29 cellular contexts compared by ENCODE assay signal in genomic region chr7:71683382-71683781, GRCh38.
DNase-seq lines count a peak whose midpoint lies in the region; ATAC-seq and TF ChIP-seq lines count a peak whose summit lies in the region.
"Had no signal": no experiment of that assay in that cellular context is flagged by ENCODE, and none has a peak within 500 bp of the region (broad histone marks: within the 10 kb centered on the region; RNA-seq: fewer than 3 reads in every experiment).

No MANE protein-coding gene starts in this region.

- no peaks in the 10 kb centered on the region for H3K9me3 Mint-ChIP-seq in H9
- no peaks in the 10 kb centered on the region for H3K9me3 Mint-ChIP-seq in progenitor cell of endocrine pancreas (ENCODE audit: low read depth)

- no peak overlapping the region for H2AK5ac ChIP-seq in H9 (ENCODE audit: insufficient read length, low read length)

- TF ChIP-seq CTCF in H9 (conservative IDR thresholded peaks at IDR 0.05) (no peak), progenitor cell of endocrine pancreas (IDR thresholded peaks at IDR 0.05; ENCODE audit: unreplicated experiment) (no peak)

- no peak overlapping the region for H2BK20ac ChIP-seq in H9 (ENCODE audit: low read depth, low read length, poor library complexity, severe bottlenecking)

- H3K4ac ChIP-seq in H9 (ENCODE audit: low read depth, low read length), result no peak overlapping the region

- no peak overlapping the region for H2BK5ac ChIP-seq in H9 (ENCODE audit: insufficient read length, low read length)

- H3K27ac ChIP-seq in H9 (ENCODE audit: insufficient read length, low read depth, low read length), result no peak overlapping the region
- H3K27ac ChIP-seq in ectodermal cell (ENCODE audit: insufficient read depth, low read depth, low read length, poor library complexity, severe bottlenecking), result peak overlapping the region; percentile 74
- H3K27ac ChIP-seq: A549, body of pancreas, HL-60, pancreas, thyroid gland, vagina had no signal

- H3K79me1 ChIP-seq in H9 (ENCODE audit: insufficient read depth, low read depth, low read length, poor library complexity, severe bottlenecking), result no peaks in the 10 kb centered on the region

- H2AFZ ChIP-seq in H9 (ENCODE audit: low read length), result no peak overlapping the region

- no peak overlapping the region for H4K91ac ChIP-seq in H9 (ENCODE audit: insufficient read length, low read depth, low read length)

- WGBS in H9 (ENCODE audit: extremely low coverage, insufficient read length, low lambda C conversion rate), result no CpG with 5 or more reads among the region's 10 CpGs
- 90 to 92% methylated on average over 10 of the region's 10 CpGs for WGBS in ectodermal cell, 2 experiments

- no peak overlapping the region for H3T11ph ChIP-seq in H9 (ENCODE audit: low read length)

- no peak overlapping the region for H3K14ac ChIP-seq in H9 (ENCODE audit: insufficient read depth, low read length)

- H3K4me1 Mint-ChIP-seq in H9 (peaks cover 20 to 31% of the 10 kb centered on the region in 2 experiments), progenitor cell of endocrine pancreas (ENCODE audit: low read depth) (peaks cover 10% of the 10 kb centered on the region)
- H3K4me1 Mint-ChIP-seq: activated CD4-positive, alpha-beta memory T cell treated with anti-CD3 and anti-CD28 coated beads, Interleukin-2, amount 10 ng/mL, durations not matched to agents 7 days and 5 days; CD4-positive, CD25-positive, alpha-beta regulatory T cell had no signal

- H3K23me2 ChIP-seq in H9 (ENCODE audit: insufficient read length, low read depth, low read length, poor library complexity, severe bottlenecking), result no peaks in the 10 kb centered on the region

- H3K36me3 Mint-ChIP-seq in H9 (ENCODE audit: insufficient read depth in 1 of 3, low read depth in 3 of 3) (peaks cover 17 to 41% (median 37%) of the 10 kb centered on the region in 3 experiments; a peak in 6 of 7 replicates), progenitor cell of endocrine pancreas (ENCODE audit: insufficient read depth) (no peaks in the 10 kb centered on the region)
- H3K36me3 Mint-ChIP-seq: CD4-positive, CD25-positive, alpha-beta regulatory T cell had no signal

- H3K4me3 Mint-ChIP-seq in H9 (0 out of 5 replicates have a peak overlapping the region, but pooled peaks of 1 of the 2 experiments have one; percentile 6), progenitor cell of endocrine pancreas (ENCODE audit: low read depth) (no peak overlapping the region)
- H3K4me3 Mint-ChIP-seq: activated CD4-positive, alpha-beta memory T cell treated with anti-CD3 and anti-CD28 coated beads, Interleukin-2, amount 10 ng/mL, durations not matched to agents 7 days and 5 days; activated naive CD4-positive, alpha-beta T cell treated with anti-CD3 and anti-CD28 coated beads for 36 hours; activated T-helper 1 cell treated with anti-CD3 and anti-CD28 coated beads, Interleukin-12 subunit alpha, Interleukin-12 subunit beta, Interleukin-2, Interleukin-4 antibody, amounts not matched to agents 30 ng/mL and 10 ng/mL and 1 ng/mL, durations not matched to agents 14 hours and 24 hours and 36 hours; CD4-positive, CD25-positive, alpha-beta regulatory T cell had no signal

- H3K23ac ChIP-seq in H9 (ENCODE audit: insufficient read length, low read depth, low read length), result no peak overlapping the region

- H3K79me2 ChIP-seq in H9 (ENCODE audit: insufficient read depth, low read length), result no peaks in the 10 kb centered on the region

- H3K4me1 ChIP-seq in H9 (ENCODE audit: insufficient read depth, low read length) (no peaks in the 10 kb centered on the region), ectodermal cell (ENCODE audit: control insufficient read depth, insufficient read depth, low read length) (peaks cover 10% of the 10 kb centered on the region)
- H3K4me1 ChIP-seq: A549, body of pancreas, pancreas, thyroid gland, vagina had no signal

- no peak overlapping the region for H3K4me2 ChIP-seq in H9 (ENCODE audit: insufficient read depth, insufficient read length, low read length)
- H3K4me2 ChIP-seq: A549 had no signal

- H3K27me3 ChIP-seq in H9 (ENCODE audit: insufficient read depth, low read length), result no peaks in the 10 kb centered on the region
- H3K27me3 ChIP-seq in ectodermal cell (ENCODE audit: control insufficient read depth, insufficient read depth, low read length, poor library complexity, severe bottlenecking), result no peaks in the 10 kb centered on the region
- H3K27me3 ChIP-seq: body of pancreas, pancreas, thyroid gland, vagina had no signal

- no peak overlapping the region for H3K4me3 ChIP-seq in ectodermal cell (ENCODE audit: insufficient read depth, low read depth, low read length)
- H3K4me3 ChIP-seq: A549, body of pancreas, lung, mucosa of descending colon, pancreas, thyroid gland, vagina had no signal

- intact Hi-C loops in left cardiac atrium (cut with DNase I), result no loop called here

- no peaks in the 10 kb centered on the region for H4K20me1 ChIP-seq in H9 (ENCODE audit: control insufficient read depth, insufficient read depth, insufficient read length)

- peak overlapping the region; percentile 95 to 100 (median 98) for H3K27ac Mint-ChIP-seq in H9
- peak overlapping the region; percentile 35 for H3K27ac Mint-ChIP-seq in progenitor cell of endocrine pancreas
- H3K27ac Mint-ChIP-seq: activated CD4-positive, alpha-beta memory T cell treated with anti-CD3 and anti-CD28 coated beads, Interleukin-2, amount 10 ng/mL, durations not matched to agents 7 days and 5 days; activated naive CD4-positive, alpha-beta T cell treated with anti-CD3 and anti-CD28 coated beads for 36 hours; activated T-helper 1 cell treated with anti-CD3 and anti-CD28 coated beads, Interleukin-12 subunit alpha, Interleukin-12 subunit beta, Interleukin-2, Interleukin-4 antibody, amounts not matched to agents 30 ng/mL and 10 ng/mL and 1 ng/mL, durations not matched to agents 14 hours and 24 hours and 36 hours had no signal

- H3K56ac ChIP-seq in H9 (ENCODE audit: insufficient read length, low read depth, low read length), result no peak overlapping the region

- H3K9me3 ChIP-seq in H9 (ENCODE audit: control insufficient read depth, low read depth, low read length) (no peaks in the 10 kb centered on the region), ectodermal cell (ENCODE audit: control insufficient read depth, low read length) (no peaks in the 10 kb centered on the region)
- H3K9me3 ChIP-seq: A549, body of pancreas, pancreas, thyroid gland, vagina had no signal

- H4K8ac ChIP-seq in H9 (replicated peaks; ENCODE audit: insufficient read length, low read depth, low read length), result no peak overlapping the region

- peak; percentile 14 for ATAC-seq in left lobe of liver
- no peak for ATAC-seq in HG03571 (IDR thresholded peaks at IDR 0.05; ENCODE audit: unreplicated experiment)
- no peak for ATAC-seq in left cardiac atrium
- no peak for ATAC-seq in HG03025 (IDR thresholded peaks at IDR 0.05; ENCODE audit: low FRiP score, unreplicated experiment)
- ATAC-seq: A549, body of pancreas, mucosa of descending colon, pancreas had no signal

- no peak overlapping the region for H4K5ac ChIP-seq in H9 (ENCODE audit: insufficient read length, low read depth, low read length)

- no peak overlapping the region for H3K9ac ChIP-seq in H9 (ENCODE audit: extremely low read depth, insufficient read length, low read length)

- no peak overlapping the region for H2BK15ac ChIP-seq in H9 (ENCODE audit: low read depth, low read length)

- H3K27me3 Mint-ChIP-seq in H9 (ENCODE audit: low read depth) (no peaks in the 10 kb centered on the region), progenitor cell of endocrine pancreas (peaks cover 11% of the 10 kb centered on the region)
- H3K27me3 Mint-ChIP-seq: activated CD4-positive, alpha-beta memory T cell treated with anti-CD3 and anti-CD28 coated beads, Interleukin-2, amount 10 ng/mL, durations not matched to agents 7 days and 5 days had no signal

- no peak overlapping the region for H2BK120ac ChIP-seq in H9 (ENCODE audit: low read depth, low read length, poor library complexity, severe bottlenecking)

- DNase-seq in H9 (no peak), left lobe of liver (ENCODE audit: low spot score) (no peak), progenitor cell of endocrine pancreas (ENCODE audit: low spot score, unreplicated experiment) (no peak), inferior parietal cortex (ENCODE audit: extremely low spot score) (no peak), left cardiac atrium (no peak)
- DNase-seq: activated CD4-positive, alpha-beta memory T cell treated with anti-CD3 and anti-CD28 coated beads, Interleukin-2, amount 10 ng/mL, durations not matched to agents 7 days and 5 days; activated CD4-positive, alpha-beta T cell treated with anti-CD3 and anti-CD28 coated beads for 1 hour; activated CD8-positive, alpha-beta memory T cell treated with anti-CD3 and anti-CD28 coated beads, Interleukin-2, amount 50 U/mL, for 48 hours; activated naive CD4-positive, alpha-beta T cell treated with anti-CD3 and anti-CD28 coated beads for 36 hours; body of pancreas; CD4-positive, CD25-positive, alpha-beta regulatory T cell; Karpas-422; NCI-H1436; NCI-H345; pancreas; SHP77 treated with DMSO at 0.1 percent for 48 hours; small intestine; stimulated activated CD4-positive, alpha-beta T cell treated with anti-CD3 and anti-CD28 coated beads, Interleukin-1b, Interleukin-23, amount 100 ng/mL, for 48 hours; stimulated activated naive CD4-positive, alpha-beta T cell treated with Interleukin-2 at 50 U/mL for 16 hours had no signal

- H2BK12ac ChIP-seq in H9 (ENCODE audit: insufficient read length, low read depth, low read length), result peak overlapping the region; percentile 55

- H3K36me3 ChIP-seq in ectodermal cell (ENCODE audit: control insufficient read depth, insufficient read depth, low read length), result no peaks in the 10 kb centered on the region
- H3K36me3 ChIP-seq: pancreas, thyroid gland, vagina had no signal

- no peak overlapping the region for H3K18ac ChIP-seq in H9 (ENCODE audit: insufficient read length, low read depth, low read length)
